8 cellular contexts compared by ENCODE assay signal in genomic region chr22:39008251-39008850, GRCh38. TPM values are rescaled to one million over a fixed set of nuclear protein-coding genes. Genes with fewer than 3 reads are reported as not detected.
"Had no signal": no experiment of that assay in that cellular context is flagged by ENCODE, and none has a peak within 500 bp of the region (broad histone marks: within the 10 kb centered on the region; RNA-seq: fewer than 3 reads in every experiment).

No MANE protein-coding gene starts in this region.

RNA-seq across cellular contexts. Expression of gene APOBEC3D, which starts 12.6 kb away (rescaled TPM):
- total RNA-seq: HT1080, SJCRH30 had no signal

RNA-seq across cellular contexts. Expression of gene APOBEC3F, which starts 32.3 kb away (rescaled TPM):
- total RNA-seq: SJCRH30 had no signal

RNA-seq across cellular contexts. Expression of gene APOBEC3A, which starts 50.9 kb away (rescaled TPM):
- total RNA-seq: HepG2, HT1080, IMR-90, LHCN-M2, MCF 10A, PC-9, RPMI7951, SJCRH30 had no signal
- polyA plus RNA-seq: HepG2, IMR-90 had no signal
